In genomic region chr13:112969692-112970338, GRCh38 we compare ENCODE assay signal across 9 cellular contexts. TPM values are rescaled to one million over a fixed set of nuclear protein-coding genes. Genes with fewer than 3 reads are reported as not detected.
DNase-seq lines count a peak whose midpoint lies in the region; ATAC-seq and TF ChIP-seq lines count a peak whose summit lies in the region.
"Had no signal": no experiment of that assay in that cellular context is flagged by ENCODE, and none has a peak within 500 bp of the region (broad histone marks: within the 10 kb centered on the region; RNA-seq: fewer than 3 reads in every experiment).

No MANE protein-coding gene starts in this region.

- TF ChIP-seq CTCF in OCI-LY3 (IDR thresholded peaks at IDR 0.05; ENCODE audit: low read depth, low read length) (no peak), glutamatergic neuron (IDR thresholded peaks at IDR 0.05; ENCODE audit: partially characterized antibody, unreplicated experiment) (no peak), retinal pigment epithelial cell (conservative IDR thresholded peaks at IDR 0.05; ENCODE audit: low read depth, low read length) (no peak)

- H3K27me3 ChIP-seq in OCI-LY3 (ENCODE audit: low read depth, low read length), result peaks cover 15% of the 10 kb centered on the region; the same call in 1 of the 2 replicates

- H3K4me3 ChIP-seq in GM08714 (ENCODE audit: low read length) (peak overlapping the region; percentile 57; the same call in 1 of the 2 replicates), OCI-LY3 (ENCODE audit: low read length) (peak overlapping the region; percentile 86), retinal pigment epithelial cell (ENCODE audit: low read length) (peak overlapping the region; percentile 34)

- no peaks in the 10 kb centered on the region for H4K20me1 ChIP-seq in OCI-LY3 (ENCODE audit: insufficient read depth, low read length)

- H3K36me3 ChIP-seq in OCI-LY3 (replicated peaks; ENCODE audit: low read depth, low read length), result no peaks in the 10 kb centered on the region

- peaks cover 6% of the 10 kb centered on the region for H3K9me3 Mint-ChIP-seq in glutamatergic neuron (ENCODE audit: unreplicated experiment)

- H3K4me1 Mint-ChIP-seq in glutamatergic neuron (ENCODE audit: low read depth, unreplicated experiment), result peaks cover 12% of the 10 kb centered on the region

- H3K4me2 ChIP-seq in OCI-LY3 (ENCODE audit: low read length), result peak overlapping the region; percentile 82

- H3K36me3 Mint-ChIP-seq in glutamatergic neuron (ENCODE audit: unreplicated experiment), result peaks cover 15% of the 10 kb centered on the region

- no peaks in the 10 kb centered on the region for H3K79me2 ChIP-seq in OCI-LY3 (ENCODE audit: low read length)

- H3K27ac Mint-ChIP-seq in glutamatergic neuron (ENCODE audit: unreplicated experiment), result peak overlapping the region; percentile 83

- H3K4me3 Mint-ChIP-seq in glutamatergic neuron (ENCODE audit: unreplicated experiment), result peak overlapping the region; percentile 97

- peak overlapping the region; percentile 64 for H3K9ac ChIP-seq in OCI-LY3 (ENCODE audit: low read length)

- no peaks in the 10 kb centered on the region for H3K9me3 ChIP-seq in OCI-LY3 (ENCODE audit: insufficient read depth, low read length)

- H2AFZ ChIP-seq in OCI-LY3 (ENCODE audit: low read depth, low read length), result peak overlapping the region; percentile 66; the same call in 1 of the 2 replicates

- no peak for DNase-seq in glutamatergic neuron
- DNase-seq in retinal pigment epithelial cell (ENCODE audit: low read depth), result no peak
- no peak for DNase-seq in HT-29 (ENCODE audit: low spot score)
- no peak for DNase-seq in HPDE6-E6E7 (ENCODE audit: extremely low spot score)
- DNase-seq: NCI-H524 treated with DMSO at 0.1 percent for 48 hours had no signal

- ATAC-seq in GM21515 (IDR thresholded peaks at IDR 0.05; ENCODE audit: unreplicated experiment), result no peak
- no peak for ATAC-seq in GM18520 (IDR thresholded peaks at IDR 0.05; ENCODE audit: unreplicated experiment)

- H3K4me1 ChIP-seq in OCI-LY3 (ENCODE audit: low read length), result no peaks in the 10 kb centered on the region

- H3K27ac ChIP-seq in OCI-LY3 (ENCODE audit: low read length), result no peak overlapping the region

- peaks cover 7% of the 10 kb centered on the region for H3K27me3 Mint-ChIP-seq in glutamatergic neuron (ENCODE audit: unreplicated experiment)

RNA-seq across cellular contexts. Expression of gene MCF2L, which starts 0.8 kb away (rescaled TPM):
- total RNA-seq in glutamatergic neuron (ENCODE audit: unreplicated experiment), result 83.0 TPM
- 46.7 and 53.2 TPM in 2 replicates for total RNA-seq in HT-29 (2014; rRNA removed; shearing (Covaris generic))

Comparison
In these comparisons a context has a peak if more than half of its experiments do, and no peak if none do; other contexts are left out.
1. H3K4me3 ChIP-seq: peak in every context shown above with its lines; median percentile 86 in OCI-LY3; 57 in GM08714; 34 in retinal pigment epithelial cell.